In the genomic region with DNA sequence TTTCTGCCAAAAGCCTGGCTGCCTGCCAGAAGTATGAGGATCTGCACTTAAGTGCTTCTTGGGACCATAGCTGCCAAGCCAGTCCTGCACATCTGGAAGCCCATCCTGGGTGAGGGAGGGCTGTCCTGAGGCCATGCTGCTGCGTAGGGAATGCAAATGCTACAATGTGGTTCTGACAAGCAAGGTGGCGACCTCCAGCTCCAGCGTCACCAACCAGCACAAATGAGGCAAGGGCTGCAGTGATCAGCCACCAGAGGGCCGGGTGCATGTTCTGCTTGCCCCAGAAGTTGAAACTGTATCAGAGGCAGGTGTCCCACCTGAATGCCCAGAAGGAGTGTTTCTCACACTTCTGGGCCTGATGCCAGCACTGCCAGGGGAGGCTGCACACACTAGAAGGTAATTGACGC, we compare ENCODE assay signal across 7 cellular contexts.
A peak's percentile ranks its signal among the peaks of the same experiment; 100 is the strongest.
DNase-seq lines count a peak whose midpoint lies in the region; ATAC-seq and TF ChIP-seq lines count a peak whose summit lies in the region.

No MANE protein-coding gene starts in this region.

- H2AK5ac ChIP-seq in H9 (ENCODE audit: insufficient read length, low read length), result no peak overlapping the region
- no peak overlapping the region for H2AK5ac ChIP-seq in mesenchymal stem cell (ENCODE audit: low read length, severe bottlenecking)

- H3K4ac ChIP-seq in H9 (ENCODE audit: low read depth, low read length) (no peak overlapping the region), mesenchymal stem cell (ENCODE audit: low read depth in 1 of 2, low read length in 2 of 2) (no peak overlapping the region)

- peak; percentile 68 for ATAC-seq in GM18498 (IDR thresholded peaks at IDR 0.05; ENCODE audit: unreplicated experiment)

- no peak overlapping the region for H2BK120ac ChIP-seq in H9 (ENCODE audit: low read depth, low read length, poor library complexity, severe bottlenecking)
- H2BK120ac ChIP-seq in mesenchymal stem cell (ENCODE audit: low read depth, low read length), result no peak overlapping the region

- H3K27me3 ChIP-seq in H9 (ENCODE audit: insufficient read depth, low read length), result no peaks in the 10 kb centered on the region
- H3K27me3 ChIP-seq in mesenchymal stem cell (ENCODE audit: control insufficient read depth in 1 of 2, insufficient read depth in 1 of 2, low read length in 2 of 2), result no peaks in the 10 kb centered on the region

- H2BK12ac ChIP-seq in H9 (ENCODE audit: insufficient read length, low read depth, low read length) (no peak overlapping the region), mesenchymal stem cell (ENCODE audit: low read length in 2 of 2) (no peak overlapping the region)

- whole genome bisulfite sequencing in H9 (ENCODE audit: extremely low coverage, insufficient read length, low lambda C conversion rate), result no CpG with 5 or more reads among the region's 5 CpGs
- 77% methylated on average over 5 of the region's 5 CpGs for WGBS in mesenchymal stem cell

- H3K27ac Mint-ChIP-seq in H9, result no peak overlapping the region
- H3K27ac Mint-ChIP-seq in activated T-helper 1 cell treated with anti-CD3 and anti-CD28 coated beads, Interleukin-12 subunit alpha, Interleukin-12 subunit beta, Interleukin-2, Interleukin-4 antibody, amounts not matched to agents 30 ng/mL and 10 ng/mL and 1 ng/mL, durations not matched to agents 14 hours and 24 hours and 36 hours, result no peak overlapping the region

- H3T11ph ChIP-seq in H9 (ENCODE audit: low read length), result no peak overlapping the region

- no peaks in the 10 kb centered on the region for H3K79me2 ChIP-seq in H9 (ENCODE audit: insufficient read depth, low read length)

- H2BK5ac ChIP-seq in H9 (ENCODE audit: insufficient read length, low read length) (no peak overlapping the region), mesenchymal stem cell (ENCODE audit: low read depth, low read length, poor library complexity, severe bottlenecking) (no peak overlapping the region)

- H3K4me1 Mint-ChIP-seq in H9, result 0 out of 4 replicates have a peak, but pooled peaks cover 0 to 2% of the 10 kb centered on the region in 2 experiments
- H3K4me1 Mint-ChIP-seq in activated T-helper 1 cell treated with anti-CD3 and anti-CD28 coated beads, Interleukin-12 subunit alpha, Interleukin-12 subunit beta, Interleukin-2, Interleukin-4 antibody, amounts not matched to agents 30 ng/mL and 10 ng/mL and 1 ng/mL, durations not matched to agents 14 hours and 24 hours and 36 hours (ENCODE audit: low read depth), result no peaks in the 10 kb centered on the region

- no peak overlapping the region for H3K23ac ChIP-seq in H9 (ENCODE audit: insufficient read length, low read depth, low read length)
- no peak overlapping the region for H3K23ac ChIP-seq in mesenchymal stem cell (ENCODE audit: low read length in 2 of 2)

- H3K36me3 ChIP-seq in mesenchymal stem cell (ENCODE audit: control insufficient read depth in 1 of 2, insufficient read depth in 2 of 2, low read depth in 1 of 2, low read length in 2 of 2), result no peaks in the 10 kb centered on the region

- H3K14ac ChIP-seq in H9 (ENCODE audit: insufficient read depth, low read length) (no peak overlapping the region; the same call in 1 of the 2 replicates), mesenchymal stem cell (ENCODE audit: low read length in 2 of 2) (no peak overlapping the region)

- no peak overlapping the region for H3K18ac ChIP-seq in H9 (ENCODE audit: insufficient read length, low read depth, low read length)
- H3K18ac ChIP-seq in mesenchymal stem cell (ENCODE audit: low read depth in 1 of 2, low read length in 2 of 2), result no peak overlapping the region

- no peak overlapping the region for H2BK20ac ChIP-seq in H9 (ENCODE audit: low read depth, low read length, poor library complexity, severe bottlenecking)

- H3K27me3 Mint-ChIP-seq in H9 (ENCODE audit: low read depth), result no peaks in the 10 kb centered on the region
- H3K27me3 Mint-ChIP-seq in activated T-helper 1 cell treated with anti-CD3 and anti-CD28 coated beads, Interleukin-12 subunit alpha, Interleukin-12 subunit beta, Interleukin-2, Interleukin-4 antibody, amounts not matched to agents 30 ng/mL and 10 ng/mL and 1 ng/mL, durations not matched to agents 14 hours and 24 hours and 36 hours (ENCODE audit: insufficient read depth), result no peaks in the 10 kb centered on the region

- no peaks in the 10 kb centered on the region for H3K79me1 ChIP-seq in H9 (ENCODE audit: insufficient read depth, low read depth, low read length, poor library complexity, severe bottlenecking)
- no peaks in the 10 kb centered on the region for H3K79me1 ChIP-seq in mesenchymal stem cell (replicated peaks; ENCODE audit: low read length, poor library complexity, severe bottlenecking)

- H3K4me3 ChIP-seq in epithelial cell of proximal tubule (ENCODE audit: low read depth, low read length) (no peak overlapping the region), mesenchymal stem cell (ENCODE audit: insufficient read depth in 1 of 2, low read depth in 1 of 2, low read length in 2 of 2) (no peak overlapping the region)

- H2AFZ ChIP-seq in H9 (ENCODE audit: low read length), result no peak overlapping the region
- no peak overlapping the region for H2AFZ ChIP-seq in mesenchymal stem cell (ENCODE audit: low read depth, low read length)

- no peaks in the 10 kb centered on the region for H3K9me3 Mint-ChIP-seq in H9
- no peaks in the 10 kb centered on the region for H3K9me3 Mint-ChIP-seq in activated T-helper 1 cell treated with anti-CD3 and anti-CD28 coated beads, Interleukin-12 subunit alpha, Interleukin-12 subunit beta, Interleukin-2, Interleukin-4 antibody, amounts not matched to agents 30 ng/mL and 10 ng/mL and 1 ng/mL, durations not matched to agents 14 hours and 24 hours and 36 hours

- no peak overlapping the region for H3K4me3 Mint-ChIP-seq in H9
- no peak overlapping the region for H3K4me3 Mint-ChIP-seq in activated T-helper 1 cell treated with anti-CD3 and anti-CD28 coated beads, Interleukin-12 subunit alpha, Interleukin-12 subunit beta, Interleukin-2, Interleukin-4 antibody, amounts not matched to agents 30 ng/mL and 10 ng/mL and 1 ng/mL, durations not matched to agents 14 hours and 24 hours and 36 hours

- H3K9ac ChIP-seq in H9 (ENCODE audit: extremely low read depth, insufficient read length, low read length) (no peak overlapping the region), mesenchymal stem cell (ENCODE audit: low read length) (no peak overlapping the region)

- H3K9me3 ChIP-seq in H9 (ENCODE audit: control insufficient read depth, low read depth, low read length), result no peaks in the 10 kb centered on the region
- no peaks in the 10 kb centered on the region for H3K9me3 ChIP-seq in mesenchymal stem cell (ENCODE audit: control insufficient read depth, low read length)

- intact Hi-C loops in activated T-helper 1 cell treated with anti-CD3 and anti-CD28 coated beads, Interleukin-12 subunit alpha, Interleukin-12 subunit beta, Interleukin-2, Interleukin-4 antibody, amounts not matched to agents 30 ng/mL and 10 ng/mL and 1 ng/mL, durations not matched to agents 14 hours and 24 hours and 36 hours (cut with micrococcal nuclease), result loop anchor here (5.0 kb wide), 1 partner anchor 610 kb away; no protein-coding TSS in a partner anchor

- no peaks in the 10 kb centered on the region; a peak in 1 of 7 replicates for H3K36me3 Mint-ChIP-seq in H9 (ENCODE audit: insufficient read depth in 1 of 3, low read depth in 3 of 3)
- no peaks in the 10 kb centered on the region for H3K36me3 Mint-ChIP-seq in activated T-helper 1 cell treated with anti-CD3 and anti-CD28 coated beads, Interleukin-12 subunit alpha, Interleukin-12 subunit beta, Interleukin-2, Interleukin-4 antibody, amounts not matched to agents 30 ng/mL and 10 ng/mL and 1 ng/mL, durations not matched to agents 14 hours and 24 hours and 36 hours (ENCODE audit: low read depth)

- H3K4me1 ChIP-seq in H9 (ENCODE audit: insufficient read depth, low read length) (no peaks in the 10 kb centered on the region), mesenchymal stem cell (ENCODE audit: control insufficient read depth, insufficient read depth, low read depth, low read length) (peaks cover 2% of the 10 kb centered on the region)

- no peak overlapping the region for H3K27ac ChIP-seq in H9 (ENCODE audit: insufficient read length, low read depth, low read length)
- H3K27ac ChIP-seq in mesenchymal stem cell (ENCODE audit: low read length, poor library complexity, severe bottlenecking), result no peak overlapping the region

- DNase-seq in H9 (peak; percentile 88), NCI-H2029 (lab: John Stamatoyannopoulos, UW) (peak; percentile 49), epithelial cell of proximal tubule (ENCODE audit: low read depth) (no peak), mesenchymal stem cell (no peak), AG20443 (ENCODE audit: low spot score) (no peak)
- no peak for DNase-seq in activated T-helper 1 cell treated with anti-CD3 and anti-CD28 coated beads, Interleukin-12 subunit alpha, Interleukin-12 subunit beta, Interleukin-2, Interleukin-4 antibody, amounts not matched to agents 30 ng/mL and 10 ng/mL and 1 ng/mL, durations not matched to agents 14 hours and 24 hours and 36 hours (ENCODE audit: low spot score)

- H3K4me2 ChIP-seq in H9 (ENCODE audit: insufficient read depth, insufficient read length, low read length) (no peak overlapping the region), mesenchymal stem cell (ENCODE audit: low read length, poor library complexity, severe bottlenecking) (no peak overlapping the region)

- no peak overlapping the region for H4K8ac ChIP-seq in H9 (replicated peaks; ENCODE audit: insufficient read length, low read depth, low read length)
- no peak overlapping the region for H4K8ac ChIP-seq in mesenchymal stem cell (ENCODE audit: low read length)

- no peak overlapping the region for H3K56ac ChIP-seq in H9 (ENCODE audit: insufficient read length, low read depth, low read length)

- no peak overlapping the region for H4K91ac ChIP-seq in H9 (ENCODE audit: insufficient read length, low read depth, low read length)
- no peak overlapping the region for H4K91ac ChIP-seq in mesenchymal stem cell (ENCODE audit: low read length)

- no peak overlapping the region for H4K5ac ChIP-seq in H9 (ENCODE audit: insufficient read length, low read depth, low read length)

- no peaks in the 10 kb centered on the region for H4K20me1 ChIP-seq in H9 (ENCODE audit: control insufficient read depth, insufficient read depth, insufficient read length)

- no peak overlapping the region for H2BK15ac ChIP-seq in H9 (ENCODE audit: low read depth, low read length)
- no peak overlapping the region for H2BK15ac ChIP-seq in mesenchymal stem cell (ENCODE audit: low read depth, poor library complexity, severe bottlenecking)

- H3K23me2 ChIP-seq in H9 (ENCODE audit: insufficient read length, low read depth, low read length, poor library complexity, severe bottlenecking), result no peaks in the 10 kb centered on the region

- peak; percentile 79 for TF ChIP-seq CTCF in H9 (conservative IDR thresholded peaks at IDR 0.05)
- TF ChIP-seq CTCF in epithelial cell of proximal tubule (conservative IDR thresholded peaks at IDR 0.05; ENCODE audit: low read depth, low read length), result peak; percentile 32

Comparison
In these comparisons a context has a peak if more than half of its experiments do, and no peak if none do; other contexts are left out.
1. DNase-seq: peak in H9 (single experiment) and NCI-H2029 (single experiment); none in epithelial cell of proximal tubule (single experiment), mesenchymal stem cell (single experiment), activated T-helper 1 cell treated with anti-CD3 and anti-CD28 coated beads, Interleukin-12 subunit alpha, Interleukin-12 subunit beta, Interleukin-2, Interleukin-4 antibody, amounts not matched to agents 30 ng/mL and 10 ng/mL and 1 ng/mL, durations not matched to agents 14 hours and 24 hours and 36 hours (single experiment) and AG20443 (single experiment).